20 cellular contexts compared by ENCODE assay signal in the genomic region with DNA sequence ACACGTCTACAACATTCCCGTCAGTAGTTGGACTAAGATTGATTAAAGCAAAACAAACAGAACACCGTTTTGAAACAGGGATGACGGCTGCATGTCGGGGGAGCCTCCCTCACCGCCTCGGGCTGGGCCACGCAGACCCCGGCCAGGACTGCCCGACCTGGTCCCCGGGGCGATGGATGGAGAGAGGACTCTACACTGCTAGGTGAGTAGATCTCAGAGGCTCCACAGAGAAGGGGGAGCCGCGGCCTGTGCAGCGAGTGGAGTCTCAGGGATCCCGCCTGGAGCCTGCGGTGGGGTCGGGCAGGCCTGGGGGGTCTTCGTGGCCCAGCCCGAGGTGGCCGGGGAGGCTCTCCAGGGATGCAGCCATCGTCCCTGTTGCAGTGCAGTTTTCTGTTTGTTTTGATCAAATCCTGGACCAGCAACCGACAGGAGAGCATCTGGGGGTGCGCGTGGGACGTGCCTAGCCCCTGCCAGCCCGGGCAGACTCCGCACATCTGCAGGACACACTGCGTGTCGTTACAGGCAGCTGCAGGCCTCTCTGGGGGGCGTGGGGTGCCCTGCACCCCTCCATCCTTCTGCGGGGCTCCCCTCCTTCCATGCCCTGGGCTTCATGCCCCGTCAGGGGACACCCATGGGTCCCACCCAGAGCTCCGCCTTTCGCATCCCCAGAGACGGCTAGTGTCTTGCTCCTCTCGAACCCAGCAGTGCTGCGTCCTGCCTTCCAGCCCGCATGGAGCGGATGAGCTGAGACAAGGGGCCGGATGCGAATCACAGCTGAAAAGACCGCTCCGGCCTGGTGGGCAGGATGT.
A peak's percentile ranks its signal among the peaks of the same experiment; 100 is the strongest.
DNase-seq lines count a peak whose midpoint lies in the region; ATAC-seq, FAIRE-seq and TF ChIP-seq lines count a peak whose summit lies in the region.
"Had no signal": no experiment of that assay in that cellular context is flagged by ENCODE, and none has a peak within 500 bp of the region (broad histone marks: within the 10 kb centered on the region; RNA-seq: fewer than 3 reads in every experiment).

No MANE protein-coding gene starts in this region.

- H3K4me2 ChIP-seq in HepG2 (ENCODE audit: low read depth, low read length) (no peak overlapping the region), neuronal stem cell (ENCODE audit: insufficient read depth, low read length, poor library complexity, severe bottlenecking) (no peak overlapping the region)

- TF ChIP-seq CTCF in HepG2 (CRISPR knock-in tag; IDR thresholded peaks at IDR 0.05) (no peak), upper lobe of right lung (IDR thresholded peaks at IDR 0.05) (no peak)

- H3K27ac ChIP-seq in HepG2 (ENCODE audit: extremely low read length, insufficient read depth, low read length) (no peak overlapping the region), neuronal stem cell (replicated peaks; ENCODE audit: low read length) (no peak overlapping the region), upper lobe of right lung (no peak overlapping the region)
- H3K27ac ChIP-seq: RWPE1 had no signal

- peaks cover 4 to 38% of the 10 kb centered on the region in 2 experiments; a peak in 4 of 5 replicates for H3K27me3 ChIP-seq in HepG2 (ENCODE audit: control insufficient read depth in 1 of 2, insufficient read depth in 2 of 2, low read length in 2 of 2)
- no peaks in the 10 kb centered on the region for H3K27me3 ChIP-seq in neuronal stem cell (ENCODE audit: control insufficient read depth in 3 of 3, insufficient read depth in 3 of 3, low read depth in 1 of 3, low read length in 3 of 3)
- peaks cover 6% of the 10 kb centered on the region for H3K27me3 ChIP-seq in upper lobe of right lung

- no peak overlapping the region for H3K4ac ChIP-seq in neuronal stem cell (ENCODE audit: low read length)

- POLR2A ChIA-PET in HepG2 (lab: Yijun Ruan, JAX), result no interaction called here

- no peaks in the 10 kb centered on the region for H4K20me1 ChIP-seq in HepG2 (ENCODE audit: insufficient read depth, low read length)

- TF ChIP-seq RAD21 in HepG2 (CRISPR knock-in tag; IDR thresholded peaks at IDR 0.05), result no peak

- H2AK5ac ChIP-seq in neuronal stem cell (ENCODE audit: low read depth, low read length), result no peak overlapping the region

- no peaks in the 10 kb centered on the region for H3K79me1 ChIP-seq in neuronal stem cell (ENCODE audit: low read depth, low read length)

- H3K18ac ChIP-seq in neuronal stem cell (ENCODE audit: low read length), result peak overlapping the region; percentile 11

- H2BK5ac ChIP-seq in neuronal stem cell (ENCODE audit: low read length), result no peak overlapping the region

- no peak overlapping the region for H2BK120ac ChIP-seq in neuronal stem cell (ENCODE audit: low read depth, low read length)

- no peak for FAIRE-seq in HepG2 (lab: Jason Lieb, UNC)

- in situ Hi-C loops in HepG2 (cut with HindIII; ENCODE audit: extremely low pct_ligation_motif_present, low pct_unique_long_range_greater_than_20kb), result no loop called here

- H3K4me3 ChIP-seq in HepG2 (replicated peaks in 1 of 3; ENCODE audit: insufficient read depth in 1 of 3, low read depth in 2 of 3, low read length in 3 of 3) (no peak overlapping the region), neuronal stem cell (ENCODE audit: low read length in 2 of 2) (no peak overlapping the region), upper lobe of right lung (no peak overlapping the region)

- no peak overlapping the region for H3K9ac ChIP-seq in HepG2 (ENCODE audit: insufficient read depth, low read depth, low read length)
- H3K9ac ChIP-seq in neuronal stem cell (ENCODE audit: low read depth, low read length, poor library complexity), result no peak overlapping the region

- DNase-seq in activated effector memory CD4-positive, alpha-beta T cell treated with anti-CD3 and anti-CD28 coated beads, Interleukin-2, amount 50 U/mL, for 16 hours, result peak; percentile 49
- DNase-seq in activated effector memory CD4-positive, alpha-beta T cell treated with Interleukin-2 at 50 U/mL for 16 hours, result no peak
- DNase-seq in HepG2 (ENCODE audit: low spot score) (no peak), neuronal stem cell (ENCODE audit: low spot score) (no peak), upper lobe of right lung (no peak), retina (no peak), NCI-H1930 (lab: John Stamatoyannopoulos, UW) (no peak)
- DNase-seq: 8988T, DMS79 treated with DMSO at 0.1 percent for 48 hours, H7, HFFc6, KG1, MV-4-11, NCI-H1417 treated with DMSO at 0.1 percent for 48 hours, NCI-H2029, NCI-H345, NCI-H526, PC-3 had no signal

- no peak overlapping the region for H2BK12ac ChIP-seq in neuronal stem cell (ENCODE audit: low read length)

- H3K23ac ChIP-seq in neuronal stem cell (ENCODE audit: low read depth, low read length, poor library complexity), result no peak overlapping the region

- no peak for TF ChIP-seq EP300 in HepG2 (IDR thresholded peaks at IDR 0.05; ENCODE audit: low read depth in 2 of 2, low read length in 2 of 2)
- TF ChIP-seq EP300 in HepG2 (CRISPR knock-in tag; IDR thresholded peaks at IDR 0.05; ENCODE audit: borderline replicate concordance), result no peak

- BruUV-seq in HepG2 (replicated peaks; lab: Mats Ljungman, UMichigan), result no TSS peak

- H4K91ac ChIP-seq in neuronal stem cell (ENCODE audit: low read depth, low read length, poor library complexity), result no peak overlapping the region

- 50% methylated on average over 30 of the region's 44 CpGs for WGBS in HepG2 (ENCODE audit: low lambda C conversion rate)
- no CpG with 5 or more reads among the region's 44 CpGs for WGBS in neuronal stem cell (ENCODE audit: extremely low coverage in 2 of 2, insufficient read length in 2 of 2, insufficient replicate concordance in 1 of 2), 2 donors

- H3K14ac ChIP-seq in neuronal stem cell (ENCODE audit: low read length), result no peak overlapping the region

- no peak overlapping the region for H2BK15ac ChIP-seq in neuronal stem cell (ENCODE audit: low read length)

- H3K4me1 ChIP-seq in HepG2 (ENCODE audit: insufficient read depth, low read length) (no peaks in the 10 kb centered on the region), neuronal stem cell (ENCODE audit: control insufficient read depth in 2 of 2, insufficient read depth in 1 of 2, low read depth in 1 of 2, low read length in 2 of 2) (no peaks in the 10 kb centered on the region), upper lobe of right lung (no peaks in the 10 kb centered on the region)

- TF ChIP-seq POLR2A in HepG2 (IDR thresholded peaks at IDR 0.05; ENCODE audit: insufficient read depth in 1 of 2, low read depth in 2 of 2, low read length in 2 of 2), result no peak

- ATAC-seq in HepG2, result peak; percentile 22
- ATAC-seq in upper lobe of right lung, result peak; percentile 34
- ATAC-seq in HG02623 (IDR thresholded peaks at IDR 0.05; ENCODE audit: unreplicated experiment), result no peak
- ATAC-seq: PC-3 had no signal

- CTCF ChIA-PET in HepG2 (lab: Yijun Ruan, JAX; ENCODE audit: low intra/inter-chr PET ratio, low total read pairs), result no interaction called here

- H3K79me2 ChIP-seq in HepG2 (ENCODE audit: insufficient read depth, low read length), result no peaks in the 10 kb centered on the region

- no peaks in the 10 kb centered on the region for H3K9me3 ChIP-seq in HepG2 (ENCODE audit: low read length)
- peaks cover 0 to 3% of the 10 kb centered on the region in 2 donors for H3K9me3 ChIP-seq in neuronal stem cell (replicated peaks in 1 of 2; ENCODE audit: control insufficient read depth in 2 of 2, insufficient read depth in 1 of 2, low read depth in 1 of 2, low read length in 2 of 2)
- no peaks in the 10 kb centered on the region for H3K9me3 ChIP-seq in upper lobe of right lung

- no peak overlapping the region for H4K8ac ChIP-seq in neuronal stem cell (ENCODE audit: low read depth, low read length)

- H2AFZ ChIP-seq in HepG2 (ENCODE audit: low read length), result no peak overlapping the region
- no peak overlapping the region for H2AFZ ChIP-seq in neuronal stem cell (ENCODE audit: low read length)

- intact Hi-C loops in HepG2 (cut with micrococcal nuclease; ENCODE audit: unreplicated experiment), result no loop called here
- intact Hi-C loops in upper lobe of right lung (cut with DNase I), result no loop called here

- H3K36me3 ChIP-seq in HepG2 (replicated peaks in 1 of 2; ENCODE audit: control insufficient read depth in 1 of 2, insufficient read depth in 2 of 2, low read length in 2 of 2) (no peaks in the 10 kb centered on the region), neuronal stem cell (replicated peaks in 1 of 2; ENCODE audit: control insufficient read depth in 2 of 2, insufficient read depth in 2 of 2, low read length in 2 of 2) (no peaks in the 10 kb centered on the region), upper lobe of right lung (no peaks in the 10 kb centered on the region)

TF ChIP-seq in HepG2, 621 proteins besides CTCF, POLR2A, EP300 and RAD21:
- no peak for TF ChIP-seq EHMT2 (IDR thresholded peaks at IDR 0.05; ENCODE audit: borderline replicate concordance, low read depth, low read length)
- TF ChIP-seq, protein P1, sequence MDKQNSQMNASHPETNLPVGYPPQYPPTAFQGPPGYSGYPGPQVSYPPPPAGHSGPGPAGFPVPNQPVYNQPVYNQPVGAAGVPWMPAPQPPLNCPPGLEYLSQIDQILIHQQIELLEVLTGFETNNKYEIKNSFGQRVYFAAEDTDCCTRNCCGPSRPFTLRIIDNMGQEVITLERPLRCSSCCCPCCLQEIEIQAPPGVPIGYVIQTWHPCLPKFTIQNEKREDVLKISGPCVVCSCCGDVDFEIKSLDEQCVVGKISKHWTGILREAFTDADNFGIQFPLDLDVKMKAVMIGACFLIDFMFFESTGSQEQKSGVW (CRISPR knock-in tag; IDR thresholded peaks at IDR 0.05; ENCODE audit: borderline replicate concordance), result no peak
- TF ChIP-seq ELF3 (CRISPR knock-in tag; IDR thresholded peaks at IDR 0.05), result no peak
- TF ChIP-seq, protein P2, sequence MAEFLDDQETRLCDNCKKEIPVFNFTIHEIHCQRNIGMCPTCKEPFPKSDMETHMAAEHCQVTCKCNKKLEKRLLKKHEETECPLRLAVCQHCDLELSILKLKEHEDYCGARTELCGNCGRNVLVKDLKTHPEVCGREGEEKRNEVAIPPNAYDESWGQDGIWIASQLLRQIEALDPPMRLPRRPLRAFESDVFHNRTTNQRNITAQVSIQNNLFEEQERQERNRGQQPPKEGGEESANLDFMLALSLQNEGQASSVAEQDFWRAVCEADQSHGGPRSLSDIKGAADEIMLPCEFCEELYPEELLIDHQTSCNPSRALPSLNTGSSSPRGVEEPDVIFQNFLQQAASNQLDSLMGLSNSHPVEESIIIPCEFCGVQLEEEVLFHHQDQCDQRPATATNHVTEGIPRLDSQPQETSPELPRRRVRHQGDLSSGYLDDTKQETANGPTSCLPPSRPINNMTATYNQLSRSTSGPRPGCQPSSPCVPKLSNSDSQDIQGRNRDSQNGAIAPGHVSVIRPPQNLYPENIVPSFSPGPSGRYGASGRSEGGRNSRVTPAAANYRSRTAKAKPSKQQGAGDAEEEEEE (CRISPR knock-in tag; IDR thresholded peaks at IDR 0.05; ENCODE audit: borderline replicate concordance), result no peak
- TF ChIP-seq ZNF343 (CRISPR knock-in tag; IDR thresholded peaks at IDR 0.05), result no peak
- no peak for TF ChIP-seq ZNF543 (CRISPR knock-in tag; IDR thresholded peaks at IDR 0.05)
- TF ChIP-seq HNRNPLL (IDR thresholded peaks at IDR 0.05; ENCODE audit: low read depth, low read length, poor library complexity, severe bottlenecking), result peak; percentile 15
- TF ChIP-seq ZNF441 (CRISPR knock-in tag; IDR thresholded peaks at IDR 0.05; ENCODE audit: borderline replicate concordance), result no peak
